ENCODE assay signal across 8 cellular contexts in the genomic region with DNA sequence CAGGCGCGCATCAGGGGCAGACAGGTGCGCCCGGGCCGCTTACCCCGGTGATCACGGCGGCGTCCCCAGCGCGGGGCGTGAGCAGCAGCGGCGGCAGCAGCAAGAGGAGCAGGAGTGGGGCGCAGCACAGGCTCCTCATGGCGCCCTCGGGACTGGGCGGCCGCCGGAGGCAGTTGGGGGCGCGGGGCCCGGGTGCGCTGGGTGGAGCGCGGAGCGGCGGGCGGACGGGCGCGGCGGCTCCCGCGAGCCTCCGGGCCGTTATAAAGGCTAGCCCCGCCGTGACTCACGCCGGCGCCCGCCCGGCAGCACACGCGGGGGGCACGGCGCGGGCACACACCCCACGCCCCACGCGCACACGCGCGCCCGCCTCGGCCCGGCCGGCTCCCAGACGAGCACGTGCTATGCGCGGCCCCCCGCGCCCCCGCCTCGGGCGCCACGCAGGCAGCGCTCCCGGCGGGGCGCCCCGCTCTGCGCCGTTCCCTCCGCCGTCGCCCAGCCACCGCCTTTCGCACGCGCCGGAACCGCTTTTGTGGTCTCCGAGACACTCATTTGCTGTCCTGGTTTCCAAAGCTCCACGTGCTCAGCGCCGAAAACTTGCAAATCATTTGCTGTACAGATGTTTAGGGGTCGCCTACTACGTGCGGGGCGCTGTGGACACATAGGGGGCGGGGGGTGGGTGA. TPM values are rescaled to one million over a fixed set of nuclear protein-coding genes. Genes with fewer than 3 reads are reported as not detected.
DNase-seq lines count a peak whose midpoint lies in the region; ATAC-seq and TF ChIP-seq lines count a peak whose summit lies in the region.

A gene with protein sequence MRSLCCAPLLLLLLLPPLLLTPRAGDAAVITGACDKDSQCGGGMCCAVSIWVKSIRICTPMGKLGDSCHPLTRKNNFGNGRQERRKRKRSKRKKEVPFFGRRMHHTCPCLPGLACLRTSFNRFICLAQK (minus strand): TSS at position 235 of the 680 bp plus-strand sequence. CDS start 96 bp downstream, at position 139.

- DNase-seq in COR-L47 (lab: John Stamatoyannopoulos, UW) (peak; percentile 30), NT2/D1 (ENCODE audit: low read depth, low spot score) (no peak), thoracic aorta (ENCODE audit: low spot score) (no peak)

- H3K36me3 ChIP-seq in NT2/D1 (ENCODE audit: insufficient read depth, insufficient read length, low read length) (no peaks in the 10 kb centered on the region), thoracic aorta (no peaks in the 10 kb centered on the region)

- no peak for ATAC-seq in thoracic aorta (ENCODE audit: insufficient number of reproducible peaks, low FRiP score, low read depth)
- ATAC-seq in GM21381 (IDR thresholded peaks at IDR 0.05; ENCODE audit: unreplicated experiment) = no peak
- ATAC-seq in HG03159 (IDR thresholded peaks at IDR 0.05; ENCODE audit: unreplicated experiment) = no peak
- ATAC-seq in HG03571 (IDR thresholded peaks at IDR 0.05; ENCODE audit: unreplicated experiment) = no peak

- peaks cover 4% of the 10 kb centered on the region for H3K4me1 ChIP-seq in NT2/D1 (ENCODE audit: insufficient read depth, insufficient read length)
- peaks cover 32% of the 10 kb centered on the region for H3K4me1 ChIP-seq in mononuclear cell (ENCODE audit: insufficient read depth, low read length)
- H3K4me1 ChIP-seq in thoracic aorta (ENCODE audit: control insufficient read depth in 1 of 2, low read depth in 2 of 2) = peaks cover 7 to 21% of the 10 kb centered on the region in 2 donors

- peak within 1 kb of the TSS; percentile 39 for H3K9ac ChIP-seq in NT2/D1 (ENCODE audit: insufficient read length, low read depth)

- H3K4me3 ChIP-seq in NT2/D1 (ENCODE audit: insufficient read length, low read depth) = peak within 1 kb of the TSS; percentile 40
- peak within 1 kb of the TSS; percentile 61 for H3K4me3 ChIP-seq in mononuclear cell (ENCODE audit: low read length)
- H3K4me3 ChIP-seq in thoracic aorta = peak within 1 kb of the TSS; percentile 67

- no peak for TF ChIP-seq CTCF in thoracic aorta (IDR thresholded peaks at IDR 0.05)

- 0 to 1% (median 1%) methylated on average over 54 to 94 of the region's 94 CpGs for WGBS in adipose tissue, 3 donors

- H3K27ac ChIP-seq in adipose tissue (ENCODE audit: low read depth, low read length) = no peak within 1 kb of the TSS
- H3K27ac ChIP-seq in thoracic aorta = peak within 1 kb of the TSS in 1 of 2 donors; percentile 14

- H3K9me3 ChIP-seq in NT2/D1 (ENCODE audit: insufficient read depth, low read length) (no peaks in the 10 kb centered on the region), mononuclear cell (ENCODE audit: low read depth, low read length) (no peaks in the 10 kb centered on the region), thoracic aorta (no peaks in the 10 kb centered on the region)

- peaks cover 72% of the 10 kb centered on the region for H3K27me3 ChIP-seq in NT2/D1 (ENCODE audit: insufficient read depth, insufficient read length)
- peaks cover 25% of the 10 kb centered on the region for H3K27me3 ChIP-seq in mononuclear cell (ENCODE audit: insufficient read depth, low read length)
- peaks cover 37% of the 10 kb centered on the region for H3K27me3 ChIP-seq in thoracic aorta (replicated peaks; ENCODE audit: insufficient read depth)

RNA-seq across cellular contexts. Expression of the gene that starts here (rescaled TPM):
- polyA plus RNA-seq in adipose tissue = 10 to 100 TPM in 2 of 3 donors, under 1 TPM in 1; 0.23 to 19.0 (median 14.8) TPM
- total RNA-seq in mononuclear cell (16.0 TPM), thoracic aorta (under 1 TPM in 1 of 2 donors, not detected in 1; 0.71 TPM)
